ENCODE assay signal across 26 cellular contexts in the genomic region with DNA sequence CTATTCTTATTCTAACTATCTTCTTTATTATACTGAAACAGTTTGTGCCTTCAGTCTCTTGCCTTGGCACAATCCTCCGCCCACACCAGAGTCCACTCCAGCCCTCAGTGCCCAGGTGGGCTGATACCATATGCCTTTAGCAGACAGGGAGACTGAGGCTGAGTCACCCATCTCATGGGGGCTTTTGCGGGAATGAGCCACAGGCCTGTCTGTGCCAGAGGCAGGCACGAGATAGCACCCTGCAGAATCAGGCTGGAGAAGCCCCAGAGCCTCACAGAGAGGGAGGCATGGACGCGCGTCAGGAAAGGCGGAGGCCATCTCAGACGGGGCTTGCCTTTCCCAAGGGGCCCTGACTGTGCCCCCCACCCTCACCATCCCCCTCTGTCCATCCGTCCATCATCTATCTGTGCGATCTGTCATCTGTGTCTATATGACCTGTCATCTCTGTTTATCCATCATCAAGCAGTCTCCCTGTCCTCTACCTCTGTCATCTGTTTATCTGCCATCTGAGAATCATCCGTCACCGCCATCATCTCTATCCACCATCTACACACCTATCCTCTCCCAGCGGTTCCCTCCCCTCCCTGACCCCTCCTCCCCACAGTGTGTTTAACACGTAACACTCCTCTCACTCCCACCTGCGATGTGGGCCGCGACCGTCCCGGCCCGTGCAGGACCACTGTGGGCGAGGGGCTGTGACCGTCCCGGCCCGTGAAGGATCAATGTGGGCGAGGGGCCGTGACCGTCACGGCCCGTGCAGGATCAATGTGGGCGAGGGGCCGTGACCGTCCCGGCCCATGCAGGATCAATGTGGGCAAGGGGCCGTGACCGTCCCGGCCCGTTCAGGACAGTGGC. TPM values are rescaled to one million over a fixed set of nuclear protein-coding genes. Genes with fewer than 3 reads are reported as not detected.
DNase-seq lines count a peak whose midpoint lies in the region; ATAC-seq and TF ChIP-seq lines count a peak whose summit lies in the region.
"Had no signal": no experiment of that assay in that cellular context is flagged by ENCODE, and none has a peak within 500 bp of the region (broad histone marks: within the 10 kb centered on the region; RNA-seq: fewer than 3 reads in every experiment).

No MANE protein-coding gene starts in this region.

- peaks cover 0 to 5% of the 10 kb centered on the region in 2 donors for H3K36me3 ChIP-seq in gastroesophageal sphincter
- no peaks in the 10 kb centered on the region for H3K36me3 ChIP-seq in mucosa of descending colon (ENCODE audit: low read depth)
- H3K36me3 ChIP-seq: breast epithelium had no signal

- H3K9me3 ChIP-seq in gastroesophageal sphincter: no peaks in the 10 kb centered on the region
- H3K9me3 ChIP-seq in mucosa of descending colon: no peaks in the 10 kb centered on the region
- H3K9me3 ChIP-seq: MG63, stomach, upper lobe of left lung had no signal

- no peak for ATAC-seq in Right ventricle myocardium superior (ENCODE audit: poor library complexity)
- no peak for ATAC-seq in gastroesophageal sphincter
- ATAC-seq in mucosa of descending colon: no peak
- ATAC-seq in GM19351 (IDR thresholded peaks at IDR 0.05; ENCODE audit: unreplicated experiment): no peak
- ATAC-seq in left lobe of liver: no peak

- no peak for TF ChIP-seq CTCF in gastroesophageal sphincter (IDR thresholded peaks at IDR 0.05)
- TF ChIP-seq CTCF in mucosa of descending colon (IDR thresholded peaks at IDR 0.05): no peak

- H3K27ac ChIP-seq in gastroesophageal sphincter: peak overlapping the region in 3 of 4 donors; percentile 34 to 46 (median 35)
- peak overlapping the region; percentile 3 for H3K27ac ChIP-seq in temporal lobe (ENCODE audit: low read depth, low read length)
- H3K27ac ChIP-seq: breast epithelium, upper lobe of left lung had no signal

- H3K4me3 ChIP-seq in gastroesophageal sphincter (no peak overlapping the region), mucosa of descending colon (no peak overlapping the region)
- H3K4me3 ChIP-seq: breast epithelium, MG63, stomach, upper lobe of left lung had no signal

- TF ChIP-seq EP300 in gastroesophageal sphincter (IDR thresholded peaks at IDR 0.05): no peak

- DNase-seq in Right ventricle myocardium superior: peak; percentile 29
- DNase-seq in cardiac septum (ENCODE audit: low spot score): no peak
- peak in 2 of 3 donors; percentile 22 to 27 for DNase-seq in mucosa of descending colon
- no peak for DNase-seq in NK-92 (lab: John Stamatoyannopoulos, UW; ENCODE audit: unreplicated experiment)
- no peak for DNase-seq in left lobe of liver (ENCODE audit: low spot score)
- DNase-seq: activated CD4-positive, alpha-beta T cell treated with anti-CD3 and anti-CD28 coated beads, Interleukin-2, amount 10 ng/mL, durations not matched to agents 7 days and 5 days; activated CD8-positive, alpha-beta memory T cell treated with anti-CD3 and anti-CD28 coated beads, Interleukin-2, amount 50 U/mL, for 4 hours; AML-193; COR-L47; dermis blood vessel endothelial cell; GOT3; MG63; NCI-H1436; NCI-H2107; stimulated activated CD4-positive, alpha-beta T cell treated with anti-CD3 and anti-CD28 coated beads, Interleukin-12 subunit alpha, Interleukin-12 subunit beta, amount 100 ng/mL, for 4 hours; stimulated activated CD4-positive, alpha-beta T cell treated with anti-CD3 and anti-CD28 coated beads, Interleukin-4, amount 100 ng/mL, for 4 hours; stomach had no signal

- no peak for TF ChIP-seq POLR2A in gastroesophageal sphincter (IDR thresholded peaks at IDR 0.05)

- no peaks in the 10 kb centered on the region for H3K27me3 ChIP-seq in gastroesophageal sphincter
- H3K27me3 ChIP-seq: MG63, upper lobe of left lung had no signal

- peaks cover 0 to 51% (median 25%) of the 10 kb centered on the region in 3 donors for H3K4me1 ChIP-seq in gastroesophageal sphincter
- peaks cover 3% of the 10 kb centered on the region for H3K4me1 ChIP-seq in mucosa of descending colon (ENCODE audit: low read depth)

- 75 to 83% methylated on average over 2 to 10 of the region's 37 CpGs for WGBS in gastroesophageal sphincter (ENCODE audit: low coverage in 1 of 2), 2 donors

- intact Hi-C loops in Right ventricle myocardium superior (cut with DNase I): no loop called here
- intact Hi-C loops in cardiac septum (cut with DNase I): no loop called here
- intact Hi-C loops in mucosa of descending colon (cut with DNase I, micrococcal nuclease): no loop called here

RNA-seq across cellular contexts. Expression of a gene that starts 7.3 kb away (rescaled TPM):
- total RNA-seq in Right ventricle myocardium superior (6.4 TPM), cardiac septum (12.5 TPM), gastroesophageal sphincter (100 to 1,000 TPM in 1 of 4 donors, 10 to 100 TPM in 3; 44.8 to 106 (median 60.1) TPM), mucosa of descending colon (100 to 1,000 TPM in 1 of 3 donors, 10 to 100 TPM in 2; 80.7 to 153 (median 98.8) TPM), temporal lobe (32.0 TPM), left lobe of liver (2.8 TPM)

RNA-seq across cellular contexts. Expression of a gene that starts 13.6 kb away (rescaled TPM):
- 8.0 TPM for total RNA-seq in Right ventricle myocardium superior
- 7.3 TPM for total RNA-seq in cardiac septum
- 10 to 100 TPM in 3 of 4 donors, 1 to 10 TPM in 1; 6.0 to 16.7 (median 12.0) TPM for total RNA-seq in gastroesophageal sphincter
- 10 to 100 TPM; 14.9 to 20.9 (median 15.8) TPM for total RNA-seq in mucosa of descending colon
- 13.3 TPM for total RNA-seq in temporal lobe
- total RNA-seq in left lobe of liver: 5.2 TPM

RNA-seq across cellular contexts. Expression of a gene that starts 21.2 kb away (rescaled TPM):
- total RNA-seq in Right ventricle myocardium superior (not detected), cardiac septum (not detected), gastroesophageal sphincter (not detected), mucosa of descending colon (1 to 10 TPM in 2 of 3 donors, under 1 TPM in 1; 0.47 to 2.3 (median 2.1) TPM), temporal lobe (not detected), left lobe of liver (0.08 TPM)
- total RNA-seq: A172; activated CD4-positive, alpha-beta T cell treated with anti-CD3 and anti-CD28 coated beads, Interleukin-2, amount 10 ng/mL, durations not matched to agents 7 days and 5 days; breast epithelium; Daoy; dermis blood vessel endothelial cell; renal cortical epithelial cell; T-helper 2 cell treated with Interferon-gamma antibody and Interleukin-4, amounts not matched to agents 100 ng/mL and 5 ng/mL, for 36 hours; upper lobe of left lung had no signal

Comparison
In these comparisons a context has a peak if more than half of its experiments do, and no peak if none do; other contexts are left out.
1. DNase-seq: peak in Right ventricle myocardium superior (single experiment) and mucosa of descending colon (2 of 3); none in cardiac septum (single experiment), NK-92 (single experiment) and left lobe of liver (single experiment).